Comparison of ENCODE assay signal across 8 cellular contexts in the genomic region with DNA sequence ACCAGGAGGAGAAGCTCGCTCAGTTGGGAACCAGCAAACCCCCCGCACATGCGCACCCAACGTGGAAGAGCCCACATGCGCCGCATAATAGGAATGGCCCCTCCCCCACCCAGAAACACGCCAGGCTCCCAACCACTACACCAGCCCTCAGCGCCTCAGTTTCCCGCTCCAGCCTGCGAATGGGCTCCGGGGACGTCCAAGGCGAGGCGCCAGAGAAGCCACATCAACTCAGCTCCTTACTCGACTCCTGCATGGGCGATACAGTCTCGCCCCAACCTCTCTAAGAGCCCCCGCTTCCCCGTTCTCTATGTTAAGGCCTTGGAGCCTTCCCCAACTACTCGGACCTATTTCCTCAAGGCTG. TPM values are rescaled to one million over a fixed set of nuclear protein-coding genes. Genes with fewer than 3 reads are reported as not detected.
DNase-seq lines count a peak whose midpoint lies in the region; ATAC-seq and TF ChIP-seq lines count a peak whose summit lies in the region.

No MANE protein-coding gene starts in this region.

- peaks cover 58 to 62% (median 60%) of the 10 kb centered on the region in 3 donors for H3K4me1 Mint-ChIP-seq in T-cell

- DNase-seq in AG04449 (ENCODE audit: low read depth, low spot score) = no peak
- peak; percentile 60 for DNase-seq in MV-4-11 (lab: John Stamatoyannopoulos, UW)
- DNase-seq in T-cell = peak in 26 of 34 experiments; percentile 2 to 49 (median 24)
- peak; percentile 19 to 83 for DNase-seq in ascending aorta (ENCODE audit: low spot score in 2 of 2)
- DNase-seq in hepatic stellate cell (ENCODE audit: low spot score) = peak; percentile 63
- no peak for DNase-seq in retinal pigment epithelial cell (ENCODE audit: low read depth)

- peak overlapping the region; percentile 96 to 99 for H3K27ac ChIP-seq in ascending aorta

- H3K4me3 ChIP-seq in AG04449 (ENCODE audit: low read depth, low read length) (peak overlapping the region; percentile 95), ascending aorta (peak overlapping the region; percentile 84 to 85), retinal pigment epithelial cell (ENCODE audit: low read length) (peak overlapping the region; percentile 94)

- POLR2A ChIA-PET in AG04449 (lab: Yijun Ruan, JAX) = interaction anchor here (0.6 to 2.6 kb wide), 10 partner anchors 11 to 345 kb away, joined by 3 to 23 read pairs (median 10); a partner anchor contains a TSS
- POLR2A ChIA-PET in T-cell (lab: Charles Lee) = interaction anchor here (0.6 to 1.5 kb wide), 4 partner anchors 9 to 209 kb away, joined by 4 to 8 read pairs (median 7); no protein-coding TSS in a partner anchor

- ATAC-seq in GM19324 (IDR thresholded peaks at IDR 0.05; ENCODE audit: low FRiP score, unreplicated experiment) = peak; percentile 14
- peak; percentile 3 to 6 (median 4) for ATAC-seq in T-cell (replicated peaks in 1 of 4)
- no peak for ATAC-seq in GM21423 (IDR thresholded peaks at IDR 0.05; ENCODE audit: unreplicated experiment)

- peak overlapping the region; percentile 100 for H3K4me3 Mint-ChIP-seq in T-cell

- no peaks in the 10 kb centered on the region for H3K9me3 Mint-ChIP-seq in T-cell

- peaks cover 25 to 39% of the 10 kb centered on the region in 2 donors for H3K36me3 ChIP-seq in ascending aorta

- H3K27me3 Mint-ChIP-seq in T-cell = no peaks in the 10 kb centered on the region

- peaks cover 4 to 36% of the 10 kb centered on the region in 2 donors for H3K4me1 ChIP-seq in ascending aorta

- no peaks in the 10 kb centered on the region for H3K27me3 ChIP-seq in ascending aorta

- peaks cover 47% of the 10 kb centered on the region for H3K36me3 Mint-ChIP-seq in T-cell

- H3K27ac Mint-ChIP-seq in T-cell = peak overlapping the region; percentile 99

- no peaks in the 10 kb centered on the region for H3K9me3 ChIP-seq in ascending aorta

- TF ChIP-seq CTCF in AG04449 (IDR thresholded peaks at IDR 0.05; ENCODE audit: insufficient read depth, low read length, missing control alignments) = no peak
- TF ChIP-seq CTCF in ascending aorta (IDR thresholded peaks at IDR 0.05) = no peak
- no peak for TF ChIP-seq CTCF in retinal pigment epithelial cell (conservative IDR thresholded peaks at IDR 0.05; ENCODE audit: low read depth, low read length)

- intact Hi-C loops in ascending aorta (cut with DNase I) = loop anchor here (2.0 to 10.0 kb wide), 8 partner anchors 18 to 1044 kb away; a partner anchor contains a TSS

- CTCF ChIA-PET in AG04449 (lab: Yijun Ruan, JAX) (interaction anchor here (0.6 to 20.5 kb wide), 8 partner anchors 11 to 334 kb away, joined by 3 to 1361 read pairs (median 3); a partner anchor contains a TSS), T-cell (lab: Charles Lee) (interaction anchor here (0.7 to 2.4 kb wide), 5 partner anchors 8 to 77 kb away, joined by 3 to 18 read pairs (median 6); a partner anchor contains a TSS)

RNA-seq across cellular contexts. Expression of a gene that starts 0.5 kb away (rescaled TPM):
- total RNA-seq in T-cell (100 to 1,000 TPM; 112 to 266 (median 261) TPM), ascending aorta (89.4 TPM)

RNA-seq across cellular contexts. Expression of a gene that starts 18.5 kb away (rescaled TPM):
- 10 to 100 TPM; 43.1 to 68.1 (median 63.8) TPM for total RNA-seq in T-cell
- total RNA-seq in ascending aorta = 47.4 TPM

RNA-seq across cellular contexts. Expression of a gene that starts 51.3 kb away (rescaled TPM):
- 1 to 10 TPM in 1 of 5 donors, under 1 TPM in 3, not detected in 1; 0.33 to 1.4 (median 0.74) TPM for total RNA-seq in T-cell
- total RNA-seq in ascending aorta = 76.1 TPM

Comparison
In these comparisons a context has a peak if more than half of its experiments do, and no peak if none do; other contexts are left out.
1. DNase-seq: peak in MV-4-11 (single experiment), T-cell (26 of 34), ascending aorta (2 of 2) and hepatic stellate cell (single experiment); none in AG04449 (single experiment) and retinal pigment epithelial cell (single experiment).
2. RNA of a gene that starts 51.3 kb away (total RNA-seq): 76.1 TPM in ascending aorta (single experiment); 0.33 to 1.4 TPM in T-cell; every median in the first group is over 10 times any median in the second.
3. Peak in every context shown above with its lines, with median percentiles within 50 percentile points of each other: H3K4me3 ChIP-seq.